Comparison of ENCODE assay signal across 28 cellular contexts in the genomic region with DNA sequence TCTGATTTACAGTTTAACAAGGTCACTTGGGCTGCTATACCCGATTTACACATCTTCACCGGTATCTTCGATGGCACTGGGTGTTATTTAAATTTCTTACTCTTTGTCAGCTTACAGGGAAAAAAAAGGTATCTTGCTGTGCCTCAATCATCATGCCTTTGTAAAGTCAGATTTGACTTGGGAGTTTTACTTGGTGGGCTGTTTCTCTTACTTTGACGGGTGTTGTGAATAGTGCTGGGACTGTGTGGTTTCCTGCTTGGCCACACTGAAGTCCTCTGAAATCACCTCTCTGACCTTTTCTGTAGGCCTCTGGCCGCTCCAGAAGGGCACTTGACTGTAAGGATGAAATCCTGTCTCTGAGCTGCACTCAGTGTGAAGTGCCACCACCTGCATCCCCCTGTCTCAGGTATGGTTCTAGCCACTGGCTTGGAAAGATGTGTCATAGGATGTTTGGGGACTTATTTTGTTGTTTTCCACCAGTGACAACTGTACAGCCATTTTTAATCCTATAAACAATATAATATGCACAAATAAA.
"Had no signal": no experiment of that assay in that cellular context is flagged by ENCODE, and none has a peak within 500 bp of the region (broad histone marks: within the 10 kb centered on the region; RNA-seq: fewer than 3 reads in every experiment).

No MANE protein-coding gene starts in this region.

- H3K4me1 ChIP-seq: gastrocnemius medialis, left lung, parathyroid adenoma, stomach, thyroid gland had no signal

- H3K36me3 Mint-ChIP-seq: naive B cell; natural killer cell treated with Interleukin-12 subunit alpha and Interleukin-12 subunit beta and Interleukin-15 and Interleukin-18, amount 100 ng/mL, for 72 hours; stimulated activated effector memory CD8-positive, alpha-beta T cell treated with anti-CD3 and anti-CD28 coated beads, Interleukin-12 subunit alpha, Interleukin-12 subunit beta, amount 100 ng/mL, for 72 hours; type B pancreatic cell had no signal

- H3K36me3 ChIP-seq: gastrocnemius medialis, left lung, neutrophil, right lobe of liver, thyroid gland had no signal

- H3K9me3 ChIP-seq: gastrocnemius medialis, left lung, mucosa of descending colon, neutrophil, right lobe of liver, stomach, thyroid gland had no signal

- H3K9ac ChIP-seq: parathyroid adenoma had no signal

- H3K27ac ChIP-seq: dorsolateral prefrontal cortex, epithelial cell of prostate, gastrocnemius medialis, left lung, neutrophil, parathyroid adenoma, right lobe of liver, stomach, thyroid gland had no signal

- H3K4me3 Mint-ChIP-seq: mesothelial cell of epicardium; naive B cell; natural killer cell treated with Interleukin-12 subunit alpha and Interleukin-12 subunit beta and Interleukin-15 and Interleukin-18, amount 100 ng/mL, for 72 hours; neural crest cell; stimulated activated effector memory CD8-positive, alpha-beta T cell treated with anti-CD3 and anti-CD28 coated beads, Interleukin-12 subunit alpha, Interleukin-12 subunit beta, amount 100 ng/mL, for 72 hours; type B pancreatic cell had no signal

- H3K4me3 ChIP-seq: dorsolateral prefrontal cortex, gastrocnemius medialis, left lung, mucosa of descending colon, right lobe of liver, stomach, thyroid gland had no signal

- H3K9me3 Mint-ChIP-seq: naive B cell; natural killer cell treated with Interleukin-12 subunit alpha and Interleukin-12 subunit beta and Interleukin-15 and Interleukin-18, amount 100 ng/mL, for 72 hours; neural crest cell; stimulated activated effector memory CD8-positive, alpha-beta T cell treated with anti-CD3 and anti-CD28 coated beads, Interleukin-12 subunit alpha, Interleukin-12 subunit beta, amount 100 ng/mL, for 72 hours; type B pancreatic cell had no signal

- H3K27me3 Mint-ChIP-seq: naive B cell; natural killer cell treated with Interleukin-12 subunit alpha and Interleukin-12 subunit beta and Interleukin-15 and Interleukin-18, amount 100 ng/mL, for 72 hours; progenitor cell of endocrine pancreas; type B pancreatic cell had no signal

- DNase-seq: cortex of kidney; dorsolateral prefrontal cortex; effector CD4-positive, alpha-beta T cell; foreskin fibroblast; gastrocnemius medialis; head of caudate nucleus; left cardiac atrium; left lung; mesenchymal stem cell; mucosa of descending colon; naive B cell; right lobe of liver; stimulated activated CD4-positive, alpha-beta T cell treated with anti-CD3 and anti-CD28 coated beads, Interleukin-2, amount 100 ng/mL, for 24 hours; stimulated activated CD4-positive, alpha-beta T cell treated with anti-CD3 and anti-CD28 coated beads, Interleukin-4, amount 100 ng/mL, for 24 hours; stimulated activated naive CD4-positive, alpha-beta T cell treated with Interleukin-2 at 50 U/mL for 16 hours; stomach; thyroid gland had no signal

- ATAC-seq: esophagus mucosa; gastrocnemius medialis; left cardiac atrium; left lung; mucosa of descending colon; natural killer cell treated with Interleukin-12 subunit alpha and Interleukin-12 subunit beta and Interleukin-15 and Interleukin-18, amount 100 ng/mL, for 72 hours; right lobe of liver; stimulated activated effector memory CD8-positive, alpha-beta T cell treated with anti-CD3 and anti-CD28 coated beads, Interleukin-12 subunit alpha, Interleukin-12 subunit beta, amount 100 ng/mL, for 72 hours had no signal

- FAIRE-seq: islet of Langerhans had no signal

- H3K27ac Mint-ChIP-seq: mesothelial cell of epicardium; naive B cell; natural killer cell treated with Interleukin-12 subunit alpha and Interleukin-12 subunit beta and Interleukin-15 and Interleukin-18, amount 100 ng/mL, for 72 hours; progenitor cell of endocrine pancreas; stimulated activated effector memory CD8-positive, alpha-beta T cell treated with anti-CD3 and anti-CD28 coated beads, Interleukin-12 subunit alpha, Interleukin-12 subunit beta, amount 100 ng/mL, for 72 hours; type B pancreatic cell had no signal

- H2AFZ ChIP-seq: parathyroid adenoma had no signal

- H3K27me3 ChIP-seq: dorsolateral prefrontal cortex, gastrocnemius medialis, left lung, neutrophil, right lobe of liver, stomach, thyroid gland had no signal

- H3K4me1 Mint-ChIP-seq: mesothelial cell of epicardium; naive B cell; stimulated activated effector memory CD8-positive, alpha-beta T cell treated with anti-CD3 and anti-CD28 coated beads, Interleukin-12 subunit alpha, Interleukin-12 subunit beta, amount 100 ng/mL, for 72 hours had no signal

- H3K79me2 ChIP-seq: parathyroid adenoma had no signal
